In the genomic region with DNA sequence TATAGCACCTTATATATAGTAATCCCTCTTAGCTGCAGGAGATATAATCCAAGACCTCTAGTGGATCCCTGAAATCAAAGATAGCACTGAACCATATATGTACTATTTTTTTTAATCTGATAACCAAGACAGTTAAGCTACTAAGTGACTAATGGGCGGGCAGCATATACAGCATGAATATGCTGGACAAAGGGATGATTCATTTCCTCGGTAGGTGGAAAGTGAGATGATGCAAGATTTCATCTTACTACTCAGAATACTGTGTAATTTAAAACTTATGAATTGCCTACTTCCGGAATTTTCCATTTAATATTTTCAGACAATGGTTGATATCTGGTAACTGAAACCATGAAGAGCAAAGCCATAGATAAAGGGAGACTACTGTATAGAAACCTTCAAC, we compare ENCODE assay signal across 19 cellular contexts. TPM values are rescaled to one million over a fixed set of nuclear protein-coding genes. Genes with fewer than 3 reads are reported as not detected.
DNase-seq lines count a peak whose midpoint lies in the region; ATAC-seq, FAIRE-seq and TF ChIP-seq lines count a peak whose summit lies in the region.
"Had no signal": no experiment of that assay in that cellular context is flagged by ENCODE, and none has a peak within 500 bp of the region (broad histone marks: within the 10 kb centered on the region; RNA-seq: fewer than 3 reads in every experiment).

No MANE protein-coding gene starts in this region.

- TF ChIP-seq CTCF in astrocyte (IDR thresholded peaks at IDR 0.05; ENCODE audit: insufficient read depth, low read depth, low read length), result no peak
- TF ChIP-seq CTCF in foreskin keratinocyte (conservative IDR thresholded peaks at IDR 0.05), result no peak
- no peak for TF ChIP-seq CTCF in ascending aorta (IDR thresholded peaks at IDR 0.05)

- H3K4me3 Mint-ChIP-seq in astrocyte (ENCODE audit: unreplicated experiment), result no peak overlapping the region
- H3K4me3 Mint-ChIP-seq: activated CD4-positive, alpha-beta T cell treated with anti-CD3 and anti-CD28 coated beads, Interleukin-2, amount 10 ng/mL, durations not matched to agents 7 days and 5 days; neural progenitor cell; stimulated activated naive CD8-positive, alpha-beta T cell treated with anti-CD3 and anti-CD28 coated beads, Interleukin-15, Interleukin-2, amounts not matched to agents 100 ng/mL and 50 ng/mL, for 24 hours had no signal

- H3K9ac ChIP-seq in astrocyte (ENCODE audit: low read length), result no peak overlapping the region
- H3K9ac ChIP-seq: BLaER1 treated with 17β-estradiol and CSF1 and Interleukin-3, amounts not matched to agents 10 nM and 100 nM; neural progenitor cell had no signal

- no peaks in the 10 kb centered on the region for H3K36me3 ChIP-seq in astrocyte (ENCODE audit: insufficient read depth, low read length)
- no peaks in the 10 kb centered on the region for H3K36me3 ChIP-seq in ascending aorta
- H3K36me3 ChIP-seq: BLaER1 treated with 17β-estradiol and CSF1 and Interleukin-3, amounts not matched to agents 10 nM and 100 nM; cardiac muscle cell; neural progenitor cell had no signal

- no peak overlapping the region for H3K27ac ChIP-seq in astrocyte (ENCODE audit: low read depth, low read length)
- peak overlapping the region; percentile 68 for H3K27ac ChIP-seq in foreskin keratinocyte
- H3K27ac ChIP-seq in ascending aorta, result no peak overlapping the region
- H3K27ac ChIP-seq: BLaER1 treated with 17β-estradiol and CSF1 and Interleukin-3, amounts not matched to agents 10 nM and 100 nM; cardiac muscle cell; neural progenitor cell had no signal

- no peaks in the 10 kb centered on the region for H4K20me1 ChIP-seq in astrocyte (ENCODE audit: insufficient read depth, low read length)
- H4K20me1 ChIP-seq: BLaER1 treated with 17β-estradiol and CSF1 and Interleukin-3, amounts not matched to agents 10 nM and 100 nM had no signal

- H3K36me3 Mint-ChIP-seq in astrocyte (ENCODE audit: low read depth, unreplicated experiment), result no peaks in the 10 kb centered on the region
- H3K36me3 Mint-ChIP-seq: neural progenitor cell had no signal

- H3K9me3 ChIP-seq in astrocyte (ENCODE audit: insufficient read depth, low read depth, low read length) (no peaks in the 10 kb centered on the region), ascending aorta (no peaks in the 10 kb centered on the region)

- H3K4me1 ChIP-seq in astrocyte (ENCODE audit: insufficient read depth, low read length), result no peaks in the 10 kb centered on the region
- H3K4me1 ChIP-seq in foreskin keratinocyte, result peaks cover 14% of the 10 kb centered on the region
- no peaks in the 10 kb centered on the region for H3K4me1 ChIP-seq in ascending aorta
- H3K4me1 ChIP-seq: neural progenitor cell had no signal

- in situ Hi-C loops in ACHN (cut with HindIII; ENCODE audit: low pct_ligation_motif_present, low pct_unique_long_range_greater_than_20kb, low sequenced_read_pairs), result no loop called here

- H3K9me3 Mint-ChIP-seq in astrocyte (ENCODE audit: unreplicated experiment), result peaks cover 3% of the 10 kb centered on the region

- FAIRE-seq in astrocyte (lab: Jason Lieb, UNC), result no peak
- FAIRE-seq: endometrium, GM19239 had no signal

- H3K4me1 Mint-ChIP-seq in astrocyte (ENCODE audit: low read depth, unreplicated experiment), result no peaks in the 10 kb centered on the region
- H3K4me1 Mint-ChIP-seq: activated CD4-positive, alpha-beta T cell treated with anti-CD3 and anti-CD28 coated beads, Interleukin-2, amount 10 ng/mL, durations not matched to agents 7 days and 5 days; neural progenitor cell had no signal

- peak; percentile 97 for ATAC-seq in foreskin keratinocyte

- H2AFZ ChIP-seq in astrocyte (ENCODE audit: low read depth, low read length), result no peak overlapping the region
- H2AFZ ChIP-seq: neural progenitor cell had no signal

- no peak overlapping the region for H3K4me2 ChIP-seq in astrocyte (ENCODE audit: low read length)
- H3K4me2 ChIP-seq: BLaER1 treated with 17β-estradiol and CSF1 and Interleukin-3, amounts not matched to agents 10 nM and 100 nM; neural progenitor cell had no signal

- intact Hi-C loops in ascending aorta (cut with DNase I), result no loop called here

- H3K27me3 ChIP-seq in astrocyte (ENCODE audit: insufficient read depth, low read length) (no peaks in the 10 kb centered on the region), foreskin keratinocyte (no peaks in the 10 kb centered on the region), ascending aorta (no peaks in the 10 kb centered on the region)
- H3K27me3 ChIP-seq: BLaER1 treated with 17β-estradiol and CSF1 and Interleukin-3, amounts not matched to agents 10 nM and 100 nM; cardiac muscle cell; neural progenitor cell had no signal

- peaks cover 18% of the 10 kb centered on the region for H3K27me3 Mint-ChIP-seq in astrocyte (ENCODE audit: low read depth, unreplicated experiment)

- H3K27ac Mint-ChIP-seq in astrocyte (ENCODE audit: unreplicated experiment), result peak overlapping the region; percentile 27
- H3K27ac Mint-ChIP-seq: activated CD4-positive, alpha-beta T cell treated with anti-CD3 and anti-CD28 coated beads, Interleukin-2, amount 10 ng/mL, durations not matched to agents 7 days and 5 days; activated T-helper 2 cell treated with anti-CD3 and anti-CD28 coated beads, Interferon-gamma antibody, Interleukin-2, Interleukin-4, amounts not matched to agents 10 μg/mL and 5 μg/mL and 100 μg/mL, durations not matched to agents 14 hours and 24 hours and 36 hours; neural progenitor cell; stimulated activated naive CD8-positive, alpha-beta T cell treated with anti-CD3 and anti-CD28 coated beads, Interleukin-15, Interleukin-2, amounts not matched to agents 100 ng/mL and 50 ng/mL, for 24 hours had no signal

- DNase-seq in DMS53 (lab: John Stamatoyannopoulos, UW) (peak; percentile 82), LHCN-M2 (ENCODE audit: low read depth) (peak; percentile 75), astrocyte (ENCODE audit: low read depth) (peak; percentile 62), foreskin keratinocyte (peak; percentile 79 to 93), cerebellar cortex (ENCODE audit: low spot score) (no peak), HuH-7 (ENCODE audit: low spot score) (no peak), ascending aorta (ENCODE audit: low spot score in 2 of 2) (no peak), ACHN (no peak)
- DNase-seq: activated CD4-positive, alpha-beta T cell treated with anti-CD3 and anti-CD28 coated beads, Interleukin-2, amount 10 ng/mL, durations not matched to agents 7 days and 5 days; T-helper 1 cell had no signal

- H3K79me2 ChIP-seq in astrocyte (ENCODE audit: insufficient read depth, low read length), result no peaks in the 10 kb centered on the region

- H3K4me3 ChIP-seq in astrocyte (ENCODE audit: insufficient read depth, low read depth, low read length) (no peak overlapping the region), ascending aorta (no peak overlapping the region)
- H3K4me3 ChIP-seq: BLaER1 treated with 17β-estradiol and CSF1 and Interleukin-3, amounts not matched to agents 10 nM and 100 nM; cardiac muscle cell; neural progenitor cell had no signal

RNA-seq across cellular contexts. Expression of a gene that starts 36.2 kb away (rescaled TPM):
- total RNA-seq in LHCN-M2 (2014; rRNA removed), result not detected in 2 replicates
- not detected for polyA plus RNA-seq in LHCN-M2 (2012)
- 0.09 and 0.24 TPM in 2 replicates for total RNA-seq in astrocyte
- total RNA-seq in foreskin keratinocyte, result not detected in 2 replicates
- not detected in 2 replicates for polyA plus RNA-seq in foreskin keratinocyte
- total RNA-seq in ascending aorta, result not detected
- total RNA-seq: activated CD4-positive, alpha-beta T cell treated with anti-CD3 and anti-CD28 coated beads, Interleukin-2, amount 10 ng/mL, durations not matched to agents 7 days and 5 days; activated T-helper 2 cell treated with anti-CD3 and anti-CD28 coated beads, Interferon-gamma antibody, Interleukin-2, Interleukin-4, amounts not matched to agents 10 μg/mL and 5 μg/mL and 100 μg/mL, durations not matched to agents 14 hours and 24 hours and 36 hours; OCI-LY7; skeletal muscle tissue had no signal

Comparison
In these comparisons a context has a peak if more than half of its experiments do, and no peak if none do; other contexts are left out.
1. DNase-seq: peak in DMS53 (single experiment), LHCN-M2 (single experiment), astrocyte (single experiment) and foreskin keratinocyte (2 of 2); none in cerebellar cortex (single experiment), HuH-7 (single experiment), ascending aorta (0 of 2) and ACHN (single experiment).